ENCODE assay signal across 11 cellular contexts in genomic region chr3:126960604-126960995, GRCh38. TPM values are rescaled to one million over a fixed set of nuclear protein-coding genes. Genes with fewer than 3 reads are reported as not detected.
DNase-seq lines count a peak whose midpoint lies in the region; ATAC-seq, FAIRE-seq and TF ChIP-seq lines count a peak whose summit lies in the region.
"Had no signal": no experiment of that assay in that cellular context is flagged by ENCODE, and none has a peak within 500 bp of the region (broad histone marks: within the 10 kb centered on the region; RNA-seq: fewer than 3 reads in every experiment).

No MANE protein-coding gene starts in this region.

- H3K14ac ChIP-seq in mesenchymal stem cell (ENCODE audit: low read length in 2 of 2) = peak overlapping the region in 1 of 2 experiments; percentile 92

- no peaks in the 10 kb centered on the region for H3K36me3 ChIP-seq in mammary epithelial cell (ENCODE audit: insufficient read depth, low read length)
- H3K36me3 ChIP-seq in bronchial epithelial cell (ENCODE audit: control insufficient read depth, insufficient read depth, low read length) = no peaks in the 10 kb centered on the region
- H3K36me3 ChIP-seq in mesenchymal stem cell (ENCODE audit: control insufficient read depth in 1 of 2, insufficient read depth in 2 of 2, low read depth in 1 of 2, low read length in 2 of 2) = peaks cover 0 to 30% of the 10 kb centered on the region in 2 experiments
- no peaks in the 10 kb centered on the region for H3K36me3 ChIP-seq in upper lobe of right lung

- H2BK15ac ChIP-seq in mesenchymal stem cell (ENCODE audit: low read depth, poor library complexity, severe bottlenecking) = peak overlapping the region; percentile 60

- H3K36me3 Mint-ChIP-seq in MCF 10A (ENCODE audit: insufficient read depth, unreplicated experiment) = peaks cover 11% of the 10 kb centered on the region

- H3K4me3 ChIP-seq in mammary epithelial cell (replicated peaks in 1 of 3; ENCODE audit: insufficient read depth in 1 of 3, low read depth in 2 of 3, low read length in 3 of 3) (no peak overlapping the region), bronchial epithelial cell (ENCODE audit: low read depth, low read length) (no peak overlapping the region), mesenchymal stem cell (ENCODE audit: insufficient read depth in 1 of 2, low read depth in 1 of 2, low read length in 2 of 2) (peak overlapping the region in 1 of 2 experiments; percentile 5), upper lobe of right lung (no peak overlapping the region)

- POLR2A ChIA-PET in MCF 10A (lab: Yijun Ruan, JAX) = interaction anchor here (0.5 to 1.6 kb wide), 5 partner anchors 10 to 617 kb away, joined by 3 to 5 read pairs (median 4); no protein-coding TSS in a partner anchor

- peak overlapping the region; percentile 97 for H4K8ac ChIP-seq in mesenchymal stem cell (ENCODE audit: low read length)

- no peaks in the 10 kb centered on the region for H3K27me3 Mint-ChIP-seq in MCF 10A (ENCODE audit: insufficient read depth, unreplicated experiment)

- H2BK120ac ChIP-seq in mesenchymal stem cell (ENCODE audit: low read depth, low read length) = no peak overlapping the region

- H4K20me1 ChIP-seq in mammary epithelial cell (ENCODE audit: insufficient read depth, low read length) = no peaks in the 10 kb centered on the region

- peak overlapping the region; percentile 74 to 87 for H3K4ac ChIP-seq in mesenchymal stem cell (ENCODE audit: low read depth in 1 of 2, low read length in 2 of 2)

- peaks cover 22% of the 10 kb centered on the region for H3K4me1 Mint-ChIP-seq in MCF 10A (ENCODE audit: insufficient read depth, unreplicated experiment)

- H3K4me1 ChIP-seq in mammary epithelial cell (ENCODE audit: insufficient read depth, low read length) = peaks cover 40% of the 10 kb centered on the region
- peaks cover 21% of the 10 kb centered on the region for H3K4me1 ChIP-seq in mesenchymal stem cell (ENCODE audit: control insufficient read depth, insufficient read depth, low read depth, low read length)
- peaks cover 9% of the 10 kb centered on the region for H3K4me1 ChIP-seq in upper lobe of right lung

- H3K27ac ChIP-seq in mammary epithelial cell (ENCODE audit: insufficient read depth, low read depth, low read length) (no peak overlapping the region), mesenchymal stem cell (ENCODE audit: low read length, poor library complexity, severe bottlenecking) (no peak overlapping the region), upper lobe of right lung (no peak overlapping the region)

- DNase-seq in MCF 10A (ENCODE audit: unreplicated experiment) (no peak), mammary epithelial cell (no peak), bronchial epithelial cell (ENCODE audit: low read depth) (peak; percentile 10), mesenchymal stem cell (no peak), upper lobe of right lung (peak; percentile 60), SK-N-DZ (ENCODE audit: low spot score) (no peak)
- DNase-seq: NCI-H1105 treated with DMSO at 0.1 percent for 48 hours; NK-92 treated with Interleukin-12 subunit alpha and Interleukin-12 subunit beta, amount 100 ng/mL, for 24 hours had no signal

- H3K79me2 ChIP-seq in mammary epithelial cell (ENCODE audit: insufficient read depth, low read length) = no peaks in the 10 kb centered on the region

- 50% methylated on average over 15 of the region's 17 CpGs for WGBS in mammary epithelial cell (ENCODE audit: low coverage, missing lambda C conversion rate)
- 91% methylated on average over 17 of the region's 17 CpGs for WGBS in mesenchymal stem cell

- dilution Hi-C loops in mammary epithelial cell (cut with HindIII; ENCODE audit: low sequenced_read_pairs) = no loop called here

- BruUV-seq in MCF 10A (replicated peaks; lab: Mats Ljungman, UMichigan) (no TSS peak), mammary epithelial cell (replicated peaks; lab: Mats Ljungman, UMichigan) (no TSS peak)

- peak overlapping the region; percentile 92 for H4K91ac ChIP-seq in mesenchymal stem cell (ENCODE audit: low read length)

- no peaks in the 10 kb centered on the region for H3K9me3 Mint-ChIP-seq in MCF 10A (ENCODE audit: unreplicated experiment)
- H3K9me3 Mint-ChIP-seq: T-helper 2 cell treated with Interferon-gamma antibody and Interleukin-4, amounts not matched to agents 5 μg/mL and 100 μg/mL, for 36 hours had no signal

- peak overlapping the region; percentile 55 for H3K27ac Mint-ChIP-seq in MCF 10A (ENCODE audit: low read depth, unreplicated experiment)
- H3K27ac Mint-ChIP-seq: T-helper 2 cell treated with Interferon-gamma antibody and Interleukin-4, amounts not matched to agents 5 μg/mL and 100 μg/mL, for 36 hours had no signal

- H3K4me2 ChIP-seq in mammary epithelial cell (ENCODE audit: insufficient read depth, low read depth, low read length) (no peak overlapping the region), mesenchymal stem cell (ENCODE audit: low read length, poor library complexity, severe bottlenecking) (no peak overlapping the region)

- H2BK5ac ChIP-seq in mesenchymal stem cell (ENCODE audit: low read depth, low read length, poor library complexity, severe bottlenecking) = no peak overlapping the region

- CTCF ChIA-PET in MCF 10A (lab: Yijun Ruan, JAX) (interaction anchor here (0.7 to 5.1 kb wide), 4 partner anchors 18 to 339 kb away, joined by 3 to 48 read pairs (median 4); no protein-coding TSS in a partner anchor), mammary epithelial cell (lab: Charles Lee; ENCODE audit: low non-redundant PET) (no interaction called here)

- peak; percentile 9 for TF ChIP-seq CTCF in MCF 10A (IDR thresholded peaks at IDR 0.05; ENCODE audit: unreplicated experiment)
- TF ChIP-seq CTCF in mammary epithelial cell (conservative IDR thresholded peaks at IDR 0.05 in 1 of 2, IDR thresholded peaks at IDR 0.05 in 1 of 2; ENCODE audit: extremely low read depth in 1 of 2, insufficient read depth in 1 of 2, low read depth in 1 of 2, low read length in 2 of 2) = no peak
- TF ChIP-seq CTCF in bronchial epithelial cell (IDR thresholded peaks at IDR 0.05; ENCODE audit: insufficient read depth, low read length, severe bottlenecking) = no peak
- no peak for TF ChIP-seq CTCF in upper lobe of right lung (IDR thresholded peaks at IDR 0.05)

- no peak overlapping the region for H3K4me3 Mint-ChIP-seq in MCF 10A (ENCODE audit: unreplicated experiment)
- H3K4me3 Mint-ChIP-seq: T-helper 2 cell treated with Interferon-gamma antibody and Interleukin-4, amounts not matched to agents 5 μg/mL and 100 μg/mL, for 36 hours had no signal

- H3K9ac ChIP-seq in mammary epithelial cell (ENCODE audit: insufficient read depth, low read length) (no peak overlapping the region), mesenchymal stem cell (ENCODE audit: low read length) (no peak overlapping the region)

- H3K9me3 ChIP-seq in mammary epithelial cell (replicated peaks; ENCODE audit: insufficient read depth, low read length) = no peaks in the 10 kb centered on the region
- H3K9me3 ChIP-seq in mesenchymal stem cell (ENCODE audit: control insufficient read depth, low read length) = no peaks in the 10 kb centered on the region
- no peaks in the 10 kb centered on the region for H3K9me3 ChIP-seq in upper lobe of right lung

- H2AFZ ChIP-seq in mammary epithelial cell (ENCODE audit: low read depth, low read length) (no peak overlapping the region), mesenchymal stem cell (ENCODE audit: low read depth, low read length) (no peak overlapping the region)

- ATAC-seq in upper lobe of right lung (no peak), GM21825 (IDR thresholded peaks at IDR 0.05; ENCODE audit: unreplicated experiment) (no peak), GM21423 (IDR thresholded peaks at IDR 0.05; ENCODE audit: unreplicated experiment) (no peak)

- peak overlapping the region; percentile 84 to 92 for H3K18ac ChIP-seq in mesenchymal stem cell (ENCODE audit: low read depth in 1 of 2, low read length in 2 of 2)

- peak overlapping the region; percentile 49 to 86 for H2BK12ac ChIP-seq in mesenchymal stem cell (ENCODE audit: low read length in 2 of 2)

- in situ Hi-C loops in mammary epithelial cell (cut with MboI; ENCODE audit: low sequenced_read_pairs in 2 of 2) = no loop called here

- no peaks in the 10 kb centered on the region for H3K27me3 ChIP-seq in mammary epithelial cell (ENCODE audit: insufficient read depth, low read length)
- H3K27me3 ChIP-seq in bronchial epithelial cell (ENCODE audit: control insufficient read depth, insufficient read depth, low read length) = no peaks in the 10 kb centered on the region
- H3K27me3 ChIP-seq in mesenchymal stem cell (ENCODE audit: control insufficient read depth in 1 of 2, insufficient read depth in 1 of 2, low read length in 2 of 2) = no peaks in the 10 kb centered on the region
- H3K27me3 ChIP-seq in upper lobe of right lung = no peaks in the 10 kb centered on the region

- no peak for FAIRE-seq in bronchial epithelial cell (lab: Jason Lieb, UNC)

- H3K23ac ChIP-seq in mesenchymal stem cell (ENCODE audit: low read length in 2 of 2) = no peak overlapping the region

- H2AK5ac ChIP-seq in mesenchymal stem cell (ENCODE audit: low read length, severe bottlenecking) = no peak overlapping the region

- intact Hi-C loops in MCF 10A (cut with micrococcal nuclease) = loop anchor here (1.0 to 2.0 kb wide), 2 partner anchors 102 to 208 kb away; no protein-coding TSS in a partner anchor
- intact Hi-C loops in mammary epithelial cell (cut with micrococcal nuclease) = no loop called here
- intact Hi-C loops in upper lobe of right lung (cut with DNase I) = no loop called here

- H3K79me1 ChIP-seq in mesenchymal stem cell (replicated peaks; ENCODE audit: low read length, poor library complexity, severe bottlenecking) = no peaks in the 10 kb centered on the region

RNA-seq across cellular contexts. Expression of gene PLXNA1, which starts 22.3 kb away (rescaled TPM):
- 42.1 and 48.4 TPM in 2 replicates for total RNA-seq in MCF 10A (2022)
- 100 to 1,000 TPM; 104 to 156 TPM for total RNA-seq in mammary epithelial cell
- 82.4 TPM for polyA plus RNA-seq in mammary epithelial cell
- 125 TPM for polyA minus RNA-seq in mammary epithelial cell
- total RNA-seq in bronchial epithelial cell = 42.1 and 53.4 TPM in 2 replicates
- 51.0 TPM for polyA plus RNA-seq in mesenchymal stem cell (2013, experiment 1 of 2)
- 49.9 TPM for polyA plus RNA-seq in mesenchymal stem cell (2013, experiment 2 of 2)
- 53.5 TPM for total RNA-seq in upper lobe of right lung
- polyA plus RNA-seq in SK-N-DZ (2014; cell fraction: cytosol; rRNA removed) = 35.7 and 45.9 TPM in 2 replicates
- polyA plus RNA-seq in SK-N-DZ (2014; cell fraction: nucleus; rRNA removed) = 116 and 164 TPM in 2 replicates

Comparison
In these comparisons a context has a peak if more than half of its experiments do, and no peak if none do; other contexts are left out.
1. DNase-seq: peak in bronchial epithelial cell (single experiment) and upper lobe of right lung (single experiment); none in MCF 10A (single experiment), mammary epithelial cell (single experiment), mesenchymal stem cell (single experiment) and SK-N-DZ (single experiment).